ENCODE assay signal across 8 cellular contexts in the genomic region with DNA sequence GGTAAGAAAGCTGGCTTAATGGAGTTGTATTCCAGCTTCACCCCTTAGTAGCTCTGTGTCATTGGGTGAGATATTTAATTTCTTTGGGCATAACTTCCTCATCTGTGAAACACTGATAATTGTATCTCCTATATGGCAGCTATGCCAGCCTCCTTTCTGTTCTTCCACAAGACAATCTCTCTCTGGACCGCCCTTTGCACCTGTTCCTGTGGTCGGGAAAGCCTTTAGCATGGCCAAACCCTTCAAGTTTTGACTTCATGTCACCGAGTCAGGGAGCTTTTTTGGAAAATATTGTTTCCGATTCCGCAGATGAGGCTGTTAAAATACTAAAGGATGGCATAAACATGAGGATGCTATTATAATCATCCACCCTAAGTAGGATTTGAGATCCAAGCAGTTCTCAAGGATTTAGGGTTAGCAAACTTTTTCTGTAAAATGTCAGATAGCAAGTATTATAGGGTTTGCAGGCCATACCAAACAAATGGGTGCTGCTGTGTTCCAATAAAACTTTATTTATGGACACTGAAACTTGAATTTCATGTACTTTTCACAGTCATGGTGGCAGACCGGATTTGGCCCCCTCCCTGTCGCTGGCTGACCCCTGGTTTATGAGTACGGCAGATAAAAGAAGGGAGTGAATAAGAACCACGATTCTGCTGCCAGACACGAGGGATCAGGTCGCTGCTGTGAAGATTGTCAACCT. TPM values are rescaled to one million over a fixed set of nuclear protein-coding genes. Genes with fewer than 3 reads are reported as not detected.
A peak's percentile ranks its signal among the peaks of the same experiment; 100 is the strongest.
DNase-seq lines count a peak whose midpoint lies in the region; ATAC-seq, FAIRE-seq and TF ChIP-seq lines count a peak whose summit lies in the region.

No MANE protein-coding gene starts in this region.

- H3K18ac ChIP-seq in H1 (ENCODE audit: extremely low read depth, low read length), result peak overlapping the region; percentile 97

- H2AK5ac ChIP-seq in H1 (ENCODE audit: low read depth, low read length), result no peak overlapping the region

- no peak for ATAC-seq in CD4-positive, CD25-positive, alpha-beta regulatory T cell (ENCODE audit: low read depth in 2 of 2)
- ATAC-seq in HG03521 (IDR thresholded peaks at IDR 0.05; ENCODE audit: unreplicated experiment), result no peak

- H4K20me1 ChIP-seq in H1 (replicated peaks in 1 of 2; ENCODE audit: control insufficient read depth in 1 of 2, insufficient read depth in 2 of 2, low read length in 2 of 2), result peaks cover 0 to 1% of the 10 kb centered on the region in 2 experiments

- no peaks in the 10 kb centered on the region for H3K27me3 ChIP-seq in CD4-positive, CD25-positive, alpha-beta regulatory T cell (ENCODE audit: control insufficient read depth, insufficient read depth, low read length)
- H3K27me3 ChIP-seq in H1 (replicated peaks in 1 of 4; ENCODE audit: control insufficient read depth in 3 of 4, extremely low read depth in 1 of 4, insufficient read depth in 3 of 4, low read length in 3 of 4), result peaks cover 0 to 5% (median 3%) of the 10 kb centered on the region in 4 experiments; a peak in 6 of 7 replicates
- H3K27me3 ChIP-seq in neuron (ENCODE audit: insufficient read depth, low read length), result no peaks in the 10 kb centered on the region

- peak overlapping the region; percentile 98 for H4K91ac ChIP-seq in H1 (replicated peaks; ENCODE audit: insufficient read length, low read length)

- no peaks in the 10 kb centered on the region for H3K9me3 ChIP-seq in CD4-positive, CD25-positive, alpha-beta regulatory T cell (ENCODE audit: control insufficient read depth in 2 of 2, low read length in 2 of 2)
- H3K9me3 ChIP-seq in H1 (ENCODE audit: insufficient read depth in 2 of 2, low read depth in 1 of 2, low read length in 1 of 2), result no peaks in the 10 kb centered on the region
- H3K9me3 ChIP-seq in neuron (ENCODE audit: low read length), result peaks cover 7% of the 10 kb centered on the region

- H3K4me1 ChIP-seq in CD4-positive, CD25-positive, alpha-beta regulatory T cell (ENCODE audit: control insufficient read depth, insufficient read depth, low read length, poor library complexity, severe bottlenecking), result peaks cover 36% of the 10 kb centered on the region
- H3K4me1 ChIP-seq in H1 (replicated peaks in 1 of 4; ENCODE audit: control insufficient read depth in 3 of 4, insufficient read depth in 4 of 4, low read length in 3 of 4) (peaks cover 2 to 7% (median 5%) of the 10 kb centered on the region in 4 experiments; a peak in 6 of 7 replicates), neuron (ENCODE audit: insufficient read depth, low read length) (peaks cover 9% of the 10 kb centered on the region)

- H3K79me1 ChIP-seq in H1 (ENCODE audit: low read depth, low read length), result peaks cover 3% of the 10 kb centered on the region; the same call in 1 of the 2 replicates

- peak overlapping the region; percentile 97 to 99 (median 98) for H3K27ac Mint-ChIP-seq in CD4-positive, CD25-positive, alpha-beta regulatory T cell

- H3K4ac ChIP-seq in H1 (replicated peaks; ENCODE audit: insufficient read length, low read depth, low read length), result peak overlapping the region; percentile 0

- no peak for TF ChIP-seq EP300 in H1 (IDR thresholded peaks at IDR 0.05; ENCODE audit: borderline replicate concordance in 1 of 2, low read depth in 2 of 2, low read length in 2 of 2)

- peak overlapping the region; percentile 64; the same call in 1 of the 2 replicates for H2BK20ac ChIP-seq in H1 (ENCODE audit: low read length)

- FAIRE-seq in H1 (lab: Jason Lieb, UNC) (no peak), D721Med (lab: Jason Lieb, UNC) (no peak)

- H2BK15ac ChIP-seq in H1 (ENCODE audit: low read length), result peak overlapping the region; percentile 94

- no peaks in the 10 kb centered on the region for H3K36me3 ChIP-seq in CD4-positive, CD25-positive, alpha-beta regulatory T cell (ENCODE audit: control insufficient read depth, insufficient read depth, low read length)
- H3K36me3 ChIP-seq in H1 (ENCODE audit: control insufficient read depth in 2 of 4, insufficient read depth in 4 of 4, low read length in 3 of 4) (no peaks in the 10 kb centered on the region), neuron (ENCODE audit: insufficient read depth, low read length) (peaks cover 5% of the 10 kb centered on the region)

- H2BK5ac ChIP-seq in H1 (ENCODE audit: low read depth, low read length), result peak overlapping the region; percentile 94

- 66% methylated on average over 11 of the region's 11 CpGs; no CpG with 5 or more reads in 1 of the 2 experiments for WGBS in H1 (ENCODE audit: extremely low coverage in 1 of 2, insufficient coverage in 1 of 2, insufficient read length in 1 of 2, insufficient replicate concordance in 2 of 2, low coverage in 1 of 2, low lambda C conversion rate in 2 of 2, missing lambda C conversion rate in 1 of 2), 2 experiments

- peak overlapping the region; percentile 100 for H2BK12ac ChIP-seq in H1 (ENCODE audit: low read depth, low read length)

- TF ChIP-seq RAD21 in H1 (IDR thresholded peaks at IDR 0.05 in 1 of 2, conservative IDR thresholded peaks at IDR 0.05 in 1 of 2; ENCODE audit: low read depth in 2 of 2, low read length in 2 of 2), result no peak

- peaks cover 5% of the 10 kb centered on the region for H3K27me3 Mint-ChIP-seq in CD4-positive, CD25-positive, alpha-beta regulatory T cell

- peak overlapping the region; percentile 92 for H4K5ac ChIP-seq in H1 (ENCODE audit: insufficient read length, low read depth, low read length)

- peak overlapping the region; percentile 71 for H3K56ac ChIP-seq in H1 (replicated peaks; ENCODE audit: insufficient read length, low read depth, low read length)

- peaks cover 32 to 74% (median 42%) of the 10 kb centered on the region in 4 donors for H3K4me1 Mint-ChIP-seq in CD4-positive, CD25-positive, alpha-beta regulatory T cell

- H3K9ac ChIP-seq in H1 (replicated peaks in 1 of 4; ENCODE audit: extremely low read depth in 1 of 4, low read depth in 3 of 4, low read length in 3 of 4), result peak overlapping the region in 3 of 4 experiments; percentile 82 to 96 (median 95); a peak in 5 of 7 replicates

- H3K4me2 ChIP-seq in H1 (ENCODE audit: insufficient read depth in 1 of 2, low read depth in 2 of 2, low read length in 2 of 2), result peak overlapping the region; percentile 86 to 93

- H4K8ac ChIP-seq in H1 (ENCODE audit: extremely low read depth, insufficient read depth, low read length), result peak overlapping the region; percentile 100

- H3K23ac ChIP-seq in H1 (ENCODE audit: insufficient read length), result no peak overlapping the region

- no peaks in the 10 kb centered on the region for H3K9me3 Mint-ChIP-seq in CD4-positive, CD25-positive, alpha-beta regulatory T cell

- no peak overlapping the region for H3K14ac ChIP-seq in H1 (ENCODE audit: insufficient read length)

- H3K4me3 Mint-ChIP-seq in CD4-positive, CD25-positive, alpha-beta regulatory T cell, result peak overlapping the region; percentile 87 to 97 (median 92)

- TF ChIP-seq POLR2A in H1 (IDR thresholded peaks at IDR 0.05; ENCODE audit: control extremely low read depth in 1 of 2, low read depth in 2 of 2, low read length in 2 of 2), result no peak

- H3K4me3 ChIP-seq in CD4-positive, CD25-positive, alpha-beta regulatory T cell (ENCODE audit: low read depth, low read length), result peak overlapping the region; percentile 46
- H3K4me3 ChIP-seq in H1 (ENCODE audit: extremely low read depth in 1 of 4, insufficient read depth in 2 of 4, low read depth in 3 of 4, low read length in 4 of 4) (peak overlapping the region; percentile 68 to 76 (median 72)), neuron (ENCODE audit: low read length) (peak overlapping the region; percentile 85)

- peaks cover 7% of the 10 kb centered on the region for H3K23me2 ChIP-seq in H1 (ENCODE audit: low read depth, low read length)

- peak overlapping the region; percentile 95 for H3K27ac ChIP-seq in CD4-positive, CD25-positive, alpha-beta regulatory T cell (ENCODE audit: insufficient read depth, low read length, poor library complexity, severe bottlenecking)
- peak overlapping the region; percentile 74; the same call in 1 of the 2 replicates for H3K27ac ChIP-seq in H1 (ENCODE audit: low read depth, low read length)

- H3K36me3 Mint-ChIP-seq in CD4-positive, CD25-positive, alpha-beta regulatory T cell, result peaks cover 11% of the 10 kb centered on the region

- H3K79me2 ChIP-seq in H1 (ENCODE audit: control insufficient read depth in 1 of 2, insufficient read depth in 2 of 2, low read length in 2 of 2), result peaks cover 0 to 31% of the 10 kb centered on the region in 2 experiments; a peak in 3 of 4 replicates

- POLR2A ChIA-PET in H1 (lab: Charles Lee; ENCODE audit: partially characterized antibody), result interaction anchor here (1.0 to 1.4 kb wide), 3 partner anchors 13 to 95 kb away, joined by 3 to 6 read pairs (median 4); a partner anchor contains a TSS

- no peak overlapping the region for H2BK120ac ChIP-seq in H1 (replicated peaks; ENCODE audit: low read depth, low read length)

- CTCF ChIA-PET in H1 (lab: Charles Lee; ENCODE audit: partially characterized antibody), result interaction anchor here (1.0 to 2.0 kb wide), 7 partner anchors 15 to 552 kb away, joined by 3 to 5 read pairs (median 3); no protein-coding TSS in a partner anchor

- TF ChIP-seq CTCF in H1 (IDR thresholded peaks at IDR 0.05; ENCODE audit: control extremely low read depth in 1 of 3, insufficient read depth in 1 of 3, low read depth in 1 of 3, low read length in 3 of 3) (no peak), D721Med (IDR thresholded peaks at IDR 0.05; ENCODE audit: insufficient read depth, missing control alignments) (no peak)

- DNase-seq in CD4-positive, CD25-positive, alpha-beta regulatory T cell, result no peak
- DNase-seq in OCI-M2 (lab: John Stamatoyannopoulos, UW; ENCODE audit: unreplicated experiment) (peak; percentile 35), H1 (ENCODE audit: low read depth in 1 of 2, low spot score in 2 of 2) (no peak), D721Med (ENCODE audit: insufficient read length, low spot score) (no peak), SW 1271 (lab: John Stamatoyannopoulos, UW) (no peak), DMS153 (lab: John Stamatoyannopoulos, UW) (no peak)

- H2AFZ ChIP-seq in H1 (ENCODE audit: low read length) (peak overlapping the region; percentile 100), neuron (ENCODE audit: low read depth, low read length) (peak overlapping the region; percentile 27)

TF ChIP-seq in H1, 55 proteins besides CTCF, POLR2A, EP300 and RAD21 (continues in another document):
- TF ChIP-seq CEBPB (IDR thresholded peaks at IDR 0.05; ENCODE audit: low read depth, low read length) (no peak), SUZ12 (IDR thresholded peaks at IDR 0.05; ENCODE audit: low read length) (no peak)

RNA-seq across cellular contexts. Expression of a gene that starts 0.7 kb away (rescaled TPM):
- total RNA-seq in CD4-positive, CD25-positive, alpha-beta regulatory T cell, result 109 TPM
- polyA plus RNA-seq in CD4-positive, CD25-positive, alpha-beta regulatory T cell, result 10 to 100 TPM; 68.2 to 89.3 (median 78.6) TPM
- 26.1 and 27.1 TPM in 2 replicates for total RNA-seq in H1 (2021; fragmentation: NEBNext Ultra II Directional; extraction: Animal tissue kit (Norgen Biotek cat#: 25700))
- polyA plus RNA-seq in H1 (2011; rRNA removed), result 8.8 and 10.4 TPM in 2 replicates
- polyA plus RNA-seq in H1 (2011; cell fraction: cytosol; rRNA removed), result 14.6 TPM
- 11.9 TPM for polyA plus RNA-seq in H1 (2011; cell fraction: nucleus; rRNA removed)
- polyA plus RNA-seq in H1 (2012, experiment 1 of 2), result 12.0 to 22.5 TPM (median 12.9 TPM) in 4 replicates
- polyA plus RNA-seq in H1 (2012, experiment 2 of 2), result 13.4 TPM
- 26.7 TPM for polyA plus RNA-seq in H1 (2013, experiment 1 of 2)
- polyA plus RNA-seq in H1 (2013, experiment 2 of 2), result 31.4 TPM
- 4.8 and 6.3 TPM in 2 replicates for polyA minus RNA-seq in H1 (2011; rRNA and poly(A)+ RNA removed)
- 11.0 TPM for polyA minus RNA-seq in H1 (2011; cell fraction: cytosol; rRNA and poly(A)+ RNA removed)
- 9.0 TPM for polyA minus RNA-seq in H1 (2011; cell fraction: nucleus; rRNA and poly(A)+ RNA removed)
